24 cellular contexts compared by ENCODE assay signal in genomic region chr12:4069046-4070010, GRCh38.
A peak's percentile ranks its signal among the peaks of the same experiment; 100 is the strongest.
DNase-seq lines count a peak whose midpoint lies in the region; ATAC-seq and TF ChIP-seq lines count a peak whose summit lies in the region.
"Had no signal": no experiment of that assay in that cellular context is flagged by ENCODE, and none has a peak within 500 bp of the region (broad histone marks: within the 10 kb centered on the region; RNA-seq: fewer than 3 reads in every experiment).

No MANE protein-coding gene starts in this region.

- no peak overlapping the region for H3K4me3 Mint-ChIP-seq in naive thymus-derived CD4-positive, alpha-beta T cell
- no peak overlapping the region for H3K4me3 Mint-ChIP-seq in immature natural killer cell
- H3K4me3 Mint-ChIP-seq: activated T-helper 1 cell treated with anti-CD3 and anti-CD28 coated beads, Interleukin-12 subunit alpha, Interleukin-12 subunit beta, Interleukin-2, Interleukin-4 antibody, amounts not matched to agents 30 ng/mL and 10 ng/mL and 1 ng/mL, durations not matched to agents 14 hours and 24 hours and 36 hours; CD4-positive, alpha-beta T cell had no signal

- ATAC-seq in naive thymus-derived CD4-positive, alpha-beta T cell, result peak; percentile 44
- no peak for ATAC-seq in GM19455 (IDR thresholded peaks at IDR 0.05; ENCODE audit: unreplicated experiment)
- ATAC-seq: HepG2 had no signal

- no peaks in the 10 kb centered on the region; the same call in 1 of the 2 replicates for H3K9me2 ChIP-seq in MM.1S (replicated peaks; ENCODE audit: insufficient read depth, low read length)

- peaks cover 0 to 4% (median 0%) of the 10 kb centered on the region in 5 donors for H3K27me3 Mint-ChIP-seq in naive thymus-derived CD4-positive, alpha-beta T cell
- peaks cover under 1 to 11% (median 3%) of the 10 kb centered on the region in 3 donors for H3K27me3 Mint-ChIP-seq in immature natural killer cell (ENCODE audit: low read depth in 3 of 3)
- H3K27me3 Mint-ChIP-seq: CD4-positive, alpha-beta T cell had no signal

- H3F3A ChIP-seq in MM.1S (ENCODE audit: insufficient read depth, low read length), result peaks cover 29% of the 10 kb centered on the region

- H3K9me3 Mint-ChIP-seq in naive thymus-derived CD4-positive, alpha-beta T cell, result peaks cover 0 to 3% (median 0%) of the 10 kb centered on the region in 11 donors
- no peaks in the 10 kb centered on the region for H3K9me3 Mint-ChIP-seq in immature natural killer cell
- H3K9me3 Mint-ChIP-seq: activated T-helper 1 cell treated with anti-CD3 and anti-CD28 coated beads, Interleukin-12 subunit alpha, Interleukin-12 subunit beta, Interleukin-2, Interleukin-4 antibody, amounts not matched to agents 30 ng/mL and 10 ng/mL and 1 ng/mL, durations not matched to agents 14 hours and 24 hours and 36 hours; CD4-positive, alpha-beta T cell had no signal

- H3K27me3 ChIP-seq in MM.1S (replicated peaks; ENCODE audit: insufficient read depth, low read length), result no peaks in the 10 kb centered on the region
- H3K27me3 ChIP-seq in naive thymus-derived CD4-positive, alpha-beta T cell (ENCODE audit: control insufficient read depth in 2 of 2, insufficient read depth in 2 of 2, low read length in 2 of 2), result no peaks in the 10 kb centered on the region

- peak; percentile 5 for DNase-seq in GM10266 (ENCODE audit: extremely low spot score)
- peak; percentile 97 for DNase-seq in MM.1S
- DNase-seq in fibroblast of mammary gland (ENCODE audit: low read depth), result peak; percentile 2
- no peak for DNase-seq in naive thymus-derived CD4-positive, alpha-beta T cell
- DNase-seq in immature natural killer cell, result no peak
- no peak for DNase-seq in activated CD4-positive, alpha-beta T cell treated with anti-CD3 and anti-CD28 coated beads, Interleukin-2, amount 50 U/mL, for 48 hours
- DNase-seq in ureter (ENCODE audit: low spot score), result no peak
- DNase-seq: CD4-positive, alpha-beta T cell; central memory CD4-positive, alpha-beta T cell; DMS53; effector CD4-positive, alpha-beta T cell; H7; hippocampal formation; kidney glomerular epithelial cell; NCI-H187; NCI-H446; retina; stimulated activated naive CD4-positive, alpha-beta T cell treated with Interleukin-2 at 50 U/mL for 16 hours; SW 1271 had no signal

- peaks cover 46% of the 10 kb centered on the region for H3K4me1 ChIP-seq in MM.1S (ENCODE audit: low read length)
- no peaks in the 10 kb centered on the region for H3K4me1 ChIP-seq in naive thymus-derived CD4-positive, alpha-beta T cell (ENCODE audit: control insufficient read depth in 2 of 2, insufficient read depth in 2 of 2, low read length in 2 of 2)
- H3K4me1 ChIP-seq: tibial nerve had no signal

- no peaks in the 10 kb centered on the region for H4K20me1 ChIP-seq in MM.1S (ENCODE audit: insufficient read depth, low read length)

- CTCF ChIA-PET in naive thymus-derived CD4-positive, alpha-beta T cell (lab: Charles Lee), result interaction anchor here (1.0 kb wide), 1 partner anchor 186 kb away, joined by 3 read pairs; no protein-coding TSS in a partner anchor

- peaks cover 0 to 15% (median 2%) of the 10 kb centered on the region in 5 donors for H3K36me3 Mint-ChIP-seq in naive thymus-derived CD4-positive, alpha-beta T cell
- no peaks in the 10 kb centered on the region for H3K36me3 Mint-ChIP-seq in immature natural killer cell

- POLR2A ChIA-PET in naive thymus-derived CD4-positive, alpha-beta T cell (lab: Charles Lee), result no interaction called here

- H3K27ac Mint-ChIP-seq in naive thymus-derived CD4-positive, alpha-beta T cell, result no peak overlapping the region
- H3K27ac Mint-ChIP-seq in immature natural killer cell, result no peak overlapping the region
- H3K27ac Mint-ChIP-seq: activated T-helper 1 cell treated with anti-CD3 and anti-CD28 coated beads, Interleukin-12 subunit alpha, Interleukin-12 subunit beta, Interleukin-2, Interleukin-4 antibody, amounts not matched to agents 30 ng/mL and 10 ng/mL and 1 ng/mL, durations not matched to agents 14 hours and 24 hours and 36 hours; CD4-positive, alpha-beta T cell had no signal

- H3K4me1 Mint-ChIP-seq in naive thymus-derived CD4-positive, alpha-beta T cell, result peaks cover 0 to 6% (median 0%) of the 10 kb centered on the region in 7 donors
- H3K4me1 Mint-ChIP-seq in immature natural killer cell, result no peaks in the 10 kb centered on the region

- no peaks in the 10 kb centered on the region for H3K79me2 ChIP-seq in MM.1S (ENCODE audit: low read length)

- peak overlapping the region; percentile 37 for H2AFZ ChIP-seq in MM.1S (ENCODE audit: low read length)

- no peaks in the 10 kb centered on the region for H3K36me3 ChIP-seq in MM.1S (replicated peaks; ENCODE audit: insufficient read depth, low read length)
- no peaks in the 10 kb centered on the region for H3K36me3 ChIP-seq in naive thymus-derived CD4-positive, alpha-beta T cell (ENCODE audit: control insufficient read depth in 2 of 3, insufficient read depth in 3 of 3, low read length in 3 of 3)
- H3K36me3 ChIP-seq: neutrophil, tibial nerve had no signal

- peak overlapping the region; percentile 92 for H3K27ac ChIP-seq in MM.1S (ENCODE audit: low read length)
- H3K27ac ChIP-seq in naive thymus-derived CD4-positive, alpha-beta T cell (ENCODE audit: low read depth, low read length), result no peak overlapping the region
- H3K27ac ChIP-seq: neutrophil, tibial nerve had no signal

- H3K9me3 ChIP-seq in MM.1S (replicated peaks; ENCODE audit: insufficient read depth, low read length), result no peaks in the 10 kb centered on the region
- no peaks in the 10 kb centered on the region for H3K9me3 ChIP-seq in naive thymus-derived CD4-positive, alpha-beta T cell (ENCODE audit: control insufficient read depth in 2 of 3, low read length in 3 of 3)
- H3K9me3 ChIP-seq: neutrophil, tibial nerve had no signal

- H3K9ac ChIP-seq in MM.1S (ENCODE audit: low read length), result peak overlapping the region; percentile 58

- TF ChIP-seq CTCF in GM10266 (IDR thresholded peaks at IDR 0.05; ENCODE audit: control insufficient read depth, insufficient read depth, low read depth, missing control alignments) (no peak), MM.1S (IDR thresholded peaks at IDR 0.05; ENCODE audit: low read length) (no peak), fibroblast of mammary gland (conservative IDR thresholded peaks at IDR 0.05; ENCODE audit: control insufficient read depth, insufficient read depth, low read depth, low read length) (no peak)

- intact Hi-C loops in naive thymus-derived CD4-positive, alpha-beta T cell (cut with micrococcal nuclease), result no loop called here

- peak overlapping the region; percentile 16; the same call in 1 of the 2 replicates for H3K4me3 ChIP-seq in MM.1S (ENCODE audit: low read length)
- H3K4me3 ChIP-seq in fibroblast of mammary gland (ENCODE audit: control insufficient read depth, low read depth, low read length), result no peak overlapping the region
- no peak overlapping the region for H3K4me3 ChIP-seq in naive thymus-derived CD4-positive, alpha-beta T cell (ENCODE audit: low read length)
- H3K4me3 ChIP-seq: tibial nerve had no signal

- H3K4me2 ChIP-seq in MM.1S (ENCODE audit: low read depth, low read length), result peak overlapping the region; percentile 69

Comparison
In these comparisons a context has a peak if more than half of its experiments do, and no peak if none do; other contexts are left out.
1. DNase-seq: peak in GM10266 (single experiment), MM.1S (single experiment) and fibroblast of mammary gland (single experiment); none in naive thymus-derived CD4-positive, alpha-beta T cell (0 of 9), immature natural killer cell (0 of 3), activated CD4-positive, alpha-beta T cell treated with anti-CD3 and anti-CD28 coated beads, Interleukin-2, amount 50 U/mL, for 48 hours (0 of 2) and ureter (single experiment).